ENCODE assay signal across 7 cellular contexts in the genomic region with DNA sequence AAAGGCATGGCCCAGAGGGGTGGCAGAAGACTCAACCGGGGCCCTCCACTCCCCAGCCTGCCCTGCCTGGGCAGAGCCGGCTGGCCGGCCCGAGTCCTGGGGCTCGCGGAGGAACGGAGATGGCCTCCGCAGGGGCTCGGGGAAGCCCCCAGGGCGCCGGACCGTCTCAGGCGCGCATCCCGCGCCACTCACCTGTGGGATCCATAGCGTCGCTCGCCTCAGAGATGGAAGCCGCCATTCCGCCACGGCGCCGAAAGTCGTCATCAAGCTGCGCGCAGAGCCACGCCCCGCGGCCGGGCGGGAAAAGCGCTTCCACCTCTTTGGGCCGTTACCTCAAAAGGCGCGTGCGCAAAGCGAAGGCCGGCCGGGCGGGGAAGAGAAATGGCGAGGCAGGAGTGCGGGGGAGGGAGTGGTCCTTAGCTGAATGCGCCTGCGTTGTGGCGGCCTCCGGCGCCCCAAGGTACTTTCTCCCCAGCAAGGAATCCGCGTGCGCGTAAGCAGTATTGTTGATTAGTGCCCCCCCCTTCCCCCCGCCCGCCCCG. TPM values are rescaled to one million over a fixed set of nuclear protein-coding genes. Genes with fewer than 3 reads are reported as not detected.
DNase-seq lines count a peak whose midpoint lies in the region; ATAC-seq and TF ChIP-seq lines count a peak whose summit lies in the region.

A gene with protein sequence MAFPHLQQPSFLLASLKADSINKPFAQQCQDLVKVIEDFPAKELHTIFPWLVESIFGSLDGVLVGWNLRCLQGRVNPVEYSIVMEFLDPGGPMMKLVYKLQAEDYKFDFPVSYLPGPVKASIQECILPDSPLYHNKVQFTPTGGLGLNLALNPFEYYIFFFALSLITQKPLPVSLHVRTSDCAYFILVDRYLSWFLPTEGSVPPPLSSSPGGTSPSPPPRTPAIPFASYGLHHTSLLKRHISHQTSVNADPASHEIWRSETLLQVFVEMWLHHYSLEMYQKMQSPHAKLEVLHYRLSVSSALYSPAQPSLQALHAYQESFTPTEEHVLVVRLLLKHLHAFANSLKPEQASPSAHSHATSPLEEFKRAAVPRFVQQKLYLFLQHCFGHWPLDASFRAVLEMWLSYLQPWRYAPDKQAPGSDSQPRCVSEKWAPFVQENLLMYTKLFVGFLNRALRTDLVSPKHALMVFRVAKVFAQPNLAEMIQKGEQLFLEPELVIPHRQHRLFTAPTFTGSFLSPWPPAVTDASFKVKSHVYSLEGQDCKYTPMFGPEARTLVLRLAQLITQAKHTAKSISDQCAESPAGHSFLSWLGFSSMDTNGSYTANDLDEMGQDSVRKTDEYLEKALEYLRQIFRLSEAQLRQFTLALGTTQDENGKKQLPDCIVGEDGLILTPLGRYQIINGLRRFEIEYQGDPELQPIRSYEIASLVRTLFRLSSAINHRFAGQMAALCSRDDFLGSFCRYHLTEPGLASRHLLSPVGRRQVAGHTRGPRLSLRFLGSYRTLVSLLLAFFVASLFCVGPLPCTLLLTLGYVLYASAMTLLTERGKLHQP (minus strand): TSS at position 265 of the 542 bp plus-strand sequence. CDS start 5,010 bp downstream, outside the sequence.

- in situ Hi-C loops in astrocyte of the cerebellum (cut with HindIII; ENCODE audit: low sequenced_read_pairs): no loop called here

- TF ChIP-seq CTCF in astrocyte of the cerebellum (IDR thresholded peaks at IDR 0.05; ENCODE audit: low read depth, low read length, missing control alignments): no peak

- peak; percentile 52 for TF ChIP-seq POLR2A in GM18505 (IDR thresholded peaks at IDR 0.05; ENCODE audit: borderline replicate concordance, extremely low read depth, insufficient read depth, insufficient read length)

- peak; percentile 60 for ATAC-seq in GM18505 (IDR thresholded peaks at IDR 0.05; ENCODE audit: unreplicated experiment)
- peak; percentile 61 for ATAC-seq in HG02981 (IDR thresholded peaks at IDR 0.05; ENCODE audit: unreplicated experiment)

- peak; percentile 52 for DNase-seq in NCI-H2029 treated with DMSO at 0.1 percent for 48 hours (lab: John Stamatoyannopoulos, UW)
- DNase-seq in T-helper 9 cell: peak; percentile 98
- DNase-seq in astrocyte of the cerebellum (ENCODE audit: low read depth): peak; percentile 90
- DNase-seq in hepatic stellate cell (ENCODE audit: low spot score): peak; percentile 92
- DNase-seq in renal cortical epithelial cell (ENCODE audit: low read depth): peak; percentile 82

- H3K4me3 ChIP-seq in astrocyte of the cerebellum (ENCODE audit: low read depth, low read length): peak within 1 kb of the TSS; percentile 92

RNA-seq across cellular contexts. Expression of the gene that starts here (rescaled TPM):
- total RNA-seq in renal cortical epithelial cell: 13.9 and 29.6 TPM in 2 replicates

Comparison
In these comparisons a context has a peak if more than half of its experiments do, and no peak if none do; other contexts are left out.
1. Peak in every context shown above with its lines: DNase-seq, ATAC-seq and H3K4me3 ChIP-seq.